Comparison of ENCODE assay signal across 13 cellular contexts in the genomic region with DNA sequence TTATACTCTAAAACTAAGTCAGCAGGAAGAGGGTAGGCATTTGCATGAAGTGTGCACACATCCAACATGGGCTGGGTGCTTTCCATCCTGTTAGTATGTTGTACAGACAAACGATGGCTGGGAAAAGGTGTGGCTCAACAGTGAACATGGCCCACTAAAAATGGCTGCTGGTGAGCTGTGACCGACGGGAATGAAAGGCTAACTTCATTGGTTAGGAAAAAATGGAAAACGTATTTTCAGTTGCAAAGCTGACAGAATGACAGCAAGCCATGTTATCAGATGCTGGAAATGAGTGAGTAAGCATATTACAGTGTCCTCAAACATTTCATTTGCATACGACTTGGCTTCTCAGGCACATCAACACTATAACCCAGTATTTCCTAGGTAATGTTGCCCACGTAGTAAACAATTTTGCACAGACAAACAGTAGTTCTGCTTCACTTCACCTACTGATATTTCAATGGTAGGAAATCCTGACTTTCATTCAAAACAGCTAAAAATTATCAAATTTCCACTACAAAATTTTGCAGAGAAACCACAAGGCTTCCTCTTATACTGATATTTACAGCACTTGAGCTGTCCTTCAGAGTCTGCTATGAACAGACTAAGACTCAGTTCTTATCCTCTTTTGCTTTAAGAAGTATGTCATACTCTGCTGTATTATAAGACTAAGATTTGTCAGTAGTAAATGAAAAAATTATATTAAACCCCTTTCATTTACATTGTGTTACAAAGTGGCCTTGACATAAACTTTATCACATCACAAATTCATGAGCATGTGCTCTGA.
DNase-seq lines count a peak whose midpoint lies in the region; ATAC-seq, FAIRE-seq and TF ChIP-seq lines count a peak whose summit lies in the region.
"Had no signal": no experiment of that assay in that cellular context is flagged by ENCODE, and none has a peak within 500 bp of the region (broad histone marks: within the 10 kb centered on the region; RNA-seq: fewer than 3 reads in every experiment).

No MANE protein-coding gene starts in this region.

- no peak overlapping the region for H3K9ac ChIP-seq in SU-DHL-6 (ENCODE audit: low read length)
- H3K9ac ChIP-seq in keratinocyte (ENCODE audit: control insufficient read depth, extremely low read depth, insufficient read depth, low read length) = no peak overlapping the region

- H3K27ac ChIP-seq in SU-DHL-6 (ENCODE audit: low read depth, low read length) (peak overlapping the region; percentile 47), keratinocyte (ENCODE audit: control insufficient read depth, insufficient read depth, low read length) (no peak overlapping the region)

- H2AFZ ChIP-seq in SU-DHL-6 (ENCODE audit: low read depth, low read length, severe bottlenecking) = no peak overlapping the region
- H2AFZ ChIP-seq in keratinocyte (ENCODE audit: control insufficient read depth, low read length) = no peak overlapping the region

- dilution Hi-C loops in keratinocyte (cut with MboI; ENCODE audit: extremely low pct_ligation_motif_present, low sequenced_read_pairs) = no loop called here

- no peaks in the 10 kb centered on the region for H3K9me1 ChIP-seq in keratinocyte (ENCODE audit: control insufficient read depth, extremely low read depth, insufficient read depth, low read length)

- ATAC-seq in HG02610 (IDR thresholded peaks at IDR 0.05; ENCODE audit: unreplicated experiment) (peak; percentile 57), HG02571 (IDR thresholded peaks at IDR 0.05; ENCODE audit: unreplicated experiment) (no peak)

- H3K4me3 ChIP-seq in SU-DHL-6 (ENCODE audit: insufficient read depth, low read length, poor library complexity, severe bottlenecking) (no peak overlapping the region), keratinocyte (ENCODE audit: control insufficient read depth in 2 of 3, extremely low read depth in 1 of 3, insufficient read depth in 2 of 3, low read depth in 1 of 3, low read length in 3 of 3) (no peak overlapping the region)

- H3K9me2 ChIP-seq in SU-DHL-6 (replicated peaks; ENCODE audit: insufficient read depth, low read length) = no peaks in the 10 kb centered on the region

- DNase-seq in GM18507 (ENCODE audit: extremely low spot score, insufficient read length, low read depth) (no peak), keratinocyte (ENCODE audit: low read depth, low spot score) (no peak), hypothalamus (lab: John Stamatoyannopoulos, UW) (no peak), NCI-H345 (lab: John Stamatoyannopoulos, UW) (no peak), frontal cortex (ENCODE audit: low spot score in 2 of 2) (no peak)
- DNase-seq: DMS79, NCI-H187, occipital lobe had no signal

- peak overlapping the region; percentile 35 for H3K4me2 ChIP-seq in SU-DHL-6 (ENCODE audit: low read depth, low read length, poor library complexity, severe bottlenecking)
- H3K4me2 ChIP-seq in keratinocyte (ENCODE audit: control insufficient read depth, extremely low read depth, insufficient read depth, low read depth, low read length) = no peak overlapping the region

- TF ChIP-seq CTCF in SU-DHL-6 (IDR thresholded peaks at IDR 0.05; ENCODE audit: insufficient read depth, low read length, poor library complexity, severe bottlenecking) = no peak
- TF ChIP-seq CTCF in keratinocyte (optimal IDR thresholded peaks at IDR 0.05 in 1 of 3, IDR thresholded peaks at IDR 0.05 in 1 of 3, conservative IDR thresholded peaks at IDR 0.05 in 1 of 3; ENCODE audit: extremely low read depth in 1 of 3, insufficient read depth in 2 of 3, low read length in 3 of 3) = no peak

- no peaks in the 10 kb centered on the region; the same call in 1 of the 2 replicates for H3F3A ChIP-seq in SU-DHL-6 (ENCODE audit: insufficient read depth)

- H3K36me3 ChIP-seq in SU-DHL-6 (ENCODE audit: low read length) (0 out of 2 replicates have a peak, but pooled peaks cover 14% of the 10 kb centered on the region), keratinocyte (ENCODE audit: control insufficient read depth in 2 of 2, extremely low read depth in 1 of 2, insufficient read depth in 2 of 2, low read length in 2 of 2) (peaks cover 1 to 9% of the 10 kb centered on the region in 2 experiments)

- no peaks in the 10 kb centered on the region for H3K9me3 ChIP-seq in SU-DHL-6 (ENCODE audit: insufficient read depth, low read length)
- no peaks in the 10 kb centered on the region for H3K9me3 ChIP-seq in keratinocyte (ENCODE audit: control insufficient read depth, low read depth, low read length)

- H4K20me1 ChIP-seq in SU-DHL-6 (ENCODE audit: low read depth, low read length) = no peaks in the 10 kb centered on the region
- H4K20me1 ChIP-seq in keratinocyte (ENCODE audit: control insufficient read depth, extremely low read depth, insufficient read depth, low read length) = no peaks in the 10 kb centered on the region

- no peaks in the 10 kb centered on the region for H3K79me2 ChIP-seq in SU-DHL-6 (ENCODE audit: insufficient read depth, low read length)
- no peaks in the 10 kb centered on the region for H3K79me2 ChIP-seq in keratinocyte (ENCODE audit: control insufficient read depth, insufficient read depth, low read length)

- H3K27me3 ChIP-seq in SU-DHL-6 (ENCODE audit: low read length) (no peaks in the 10 kb centered on the region), keratinocyte (ENCODE audit: control insufficient read depth, extremely low read depth, insufficient read depth, low read length) (no peaks in the 10 kb centered on the region)

- no peaks in the 10 kb centered on the region for H3K4me1 ChIP-seq in keratinocyte (ENCODE audit: control insufficient read depth, extremely low read depth, insufficient read depth, low read length)

- peak; percentile 87 for FAIRE-seq in GM18507 (lab: Jason Lieb, UNC)
- peak; percentile 26 for FAIRE-seq in keratinocyte (lab: Jason Lieb, UNC)
- FAIRE-seq in frontal cortex (lab: Jason Lieb, UNC) = no peak
- FAIRE-seq: endometrium, islet of Langerhans had no signal
